9 cellular contexts compared by ENCODE assay signal in the genomic region with DNA sequence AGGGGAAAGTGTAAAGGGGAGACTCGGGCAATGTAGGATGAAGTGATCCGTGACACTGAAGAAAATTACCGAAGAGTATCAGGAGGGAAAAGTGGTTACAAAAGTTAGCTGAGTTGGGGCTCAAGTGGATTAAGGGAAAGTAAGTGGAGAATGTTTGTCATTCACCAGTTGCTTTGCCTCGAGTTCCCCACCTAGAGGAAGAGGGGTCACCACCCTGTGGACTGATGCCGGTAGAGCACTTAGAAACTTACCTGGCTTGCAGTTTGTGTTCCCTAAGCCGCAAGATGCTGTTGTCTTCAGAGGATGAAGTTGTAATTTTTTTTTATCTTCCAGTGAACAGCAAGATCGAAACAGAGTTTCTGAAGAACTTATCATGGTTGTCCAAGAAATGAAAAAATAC. TPM values are rescaled to one million over a fixed set of nuclear protein-coding genes. Genes with fewer than 3 reads are reported as not detected.
A peak's percentile ranks its signal among the peaks of the same experiment; 100 is the strongest.
DNase-seq lines count a peak whose midpoint lies in the region; ATAC-seq and TF ChIP-seq lines count a peak whose summit lies in the region.
"Had no signal": no experiment of that assay in that cellular context is flagged by ENCODE, and none has a peak within 500 bp of the region (broad histone marks: within the 10 kb centered on the region; RNA-seq: fewer than 3 reads in every experiment).

No MANE protein-coding gene starts in this region.

- H3K36me3 ChIP-seq in SK-N-SH (replicated peaks in 1 of 2; ENCODE audit: control insufficient read depth in 1 of 2, insufficient read depth in 2 of 2, low read length in 1 of 2) (peaks cover 41 to 56% of the 10 kb centered on the region in 2 experiments), iPS-18a (ENCODE audit: control insufficient read depth, low read depth, low read length) (peaks cover 17% of the 10 kb centered on the region), smooth muscle cell (ENCODE audit: low read depth) (peaks cover 4% of the 10 kb centered on the region)

- no peaks in the 10 kb centered on the region; the same call in 1 of the 2 replicates for H3K9me3 ChIP-seq in SK-N-SH
- no peaks in the 10 kb centered on the region for H3K9me3 ChIP-seq in T-helper 17 cell (ENCODE audit: control insufficient read depth, low read length, poor library complexity, severe bottlenecking)
- peaks cover 9% of the 10 kb centered on the region for H3K9me3 ChIP-seq in iPS-18a (ENCODE audit: control insufficient read depth, low read depth, low read length)
- H3K9me3 ChIP-seq in smooth muscle cell (replicated peaks; ENCODE audit: low read depth), result no peaks in the 10 kb centered on the region

- H3K27ac ChIP-seq in SK-N-SH (ENCODE audit: low read depth in 2 of 2, low read length in 1 of 2), result no peak overlapping the region
- H3K27ac ChIP-seq in iPS-18a (ENCODE audit: low read length), result no peak overlapping the region
- no peak overlapping the region for H3K27ac ChIP-seq in smooth muscle cell (ENCODE audit: low read depth)

- TF ChIP-seq EP300 in SK-N-SH (IDR thresholded peaks at IDR 0.05; ENCODE audit: borderline replicate concordance in 1 of 2, low read depth in 1 of 2, low read length in 1 of 2), result no peak

- no peaks in the 10 kb centered on the region for H3K9me2 ChIP-seq in SK-N-SH

- H3K4me1 Mint-ChIP-seq in T-helper 17 cell, result peaks cover 34% of the 10 kb centered on the region

- no peaks in the 10 kb centered on the region for H3K27me3 Mint-ChIP-seq in T-helper 17 cell

- H4K20me1 ChIP-seq in SK-N-SH (ENCODE audit: insufficient read depth) (no peaks in the 10 kb centered on the region), smooth muscle cell (ENCODE audit: low read depth) (no peaks in the 10 kb centered on the region)

- ATAC-seq in SK-N-SH treated with all-trans-retinoic acid at 6 μM for 48 hours, result no peak
- no peak for ATAC-seq in T-helper 17 cell
- no peak for ATAC-seq in HG03139 (IDR thresholded peaks at IDR 0.05; ENCODE audit: unreplicated experiment)
- ATAC-seq in HG02759 (IDR thresholded peaks at IDR 0.05; ENCODE audit: unreplicated experiment), result no peak

- H3K27ac Mint-ChIP-seq in T-helper 17 cell, result peak overlapping the region; percentile 16

- peaks cover 9% of the 10 kb centered on the region for H3K36me3 Mint-ChIP-seq in T-helper 17 cell (ENCODE audit: low read depth)

- DNase-seq in SK-N-SH (no peak), T-helper 17 cell (no peak), smooth muscle cell (lab: John Stamatoyannopoulos, UW; ENCODE audit: unreplicated experiment) (no peak), NCI-H446 (lab: John Stamatoyannopoulos, UW) (no peak)
- DNase-seq: MM.1S had no signal

- CTCF ChIA-PET in SK-N-SH (lab: Yijun Ruan, JAX), result interaction anchor here (0.7 to 11.8 kb wide), 3 partner anchors 32 to 121 kb away, joined by 3 to 54 read pairs (median 5); no protein-coding TSS in a partner anchor

- TF ChIP-seq CTCF in SK-N-SH (IDR thresholded peaks at IDR 0.05) (no peak), smooth muscle cell (IDR thresholded peaks at IDR 0.05; ENCODE audit: borderline replicate concordance, insufficient read depth, poor library complexity, severe bottlenecking) (no peak)

- H3K79me2 ChIP-seq in SK-N-SH (ENCODE audit: insufficient read depth) (0 out of 2 replicates have a peak, but pooled peaks cover 9% of the 10 kb centered on the region), smooth muscle cell (ENCODE audit: low read depth) (no peaks in the 10 kb centered on the region)

- WGBS in SK-N-SH (ENCODE audit: low lambda C conversion rate), result 95% methylated on average over 7 of the region's 7 CpGs
- 90% methylated on average over 7 of the region's 7 CpGs for WGBS in smooth muscle cell (ENCODE audit: low lambda C conversion rate)

- peak overlapping the region; percentile 41 to 58; a peak in 2 of 4 replicates for H3K4me3 ChIP-seq in SK-N-SH (ENCODE audit: low read depth in 2 of 2, low read length in 1 of 2)
- H3K4me3 ChIP-seq in iPS-18a (ENCODE audit: low read length), result peak overlapping the region; percentile 21
- H3K4me3 ChIP-seq in smooth muscle cell, result no peak overlapping the region

- H3F3A ChIP-seq in SK-N-SH (replicated peaks; ENCODE audit: insufficient read depth) (peaks cover 3% of the 10 kb centered on the region), smooth muscle cell (ENCODE audit: low read depth) (peaks cover 13% of the 10 kb centered on the region)

- peak overlapping the region; percentile 82 for H3K4me2 ChIP-seq in SK-N-SH
- peak overlapping the region; percentile 82 for H3K4me2 ChIP-seq in smooth muscle cell

- POLR2A ChIA-PET in SK-N-SH (lab: Yijun Ruan, JAX), result no interaction called here

- peaks cover 0 to 6% of the 10 kb centered on the region in 2 experiments; a peak in 1 of 4 replicates for H3K4me1 ChIP-seq in SK-N-SH (ENCODE audit: control insufficient read depth in 1 of 2, insufficient read depth in 2 of 2, low read depth in 1 of 2, low read length in 1 of 2)
- no peaks in the 10 kb centered on the region for H3K4me1 ChIP-seq in iPS-18a (ENCODE audit: control insufficient read depth, low read depth, low read length)
- H3K4me1 ChIP-seq in smooth muscle cell (ENCODE audit: low read depth), result no peaks in the 10 kb centered on the region

- TF ChIP-seq RAD21 in SK-N-SH (IDR thresholded peaks at IDR 0.05; ENCODE audit: low read length), result no peak

- no peaks in the 10 kb centered on the region for H3K27me3 ChIP-seq in SK-N-SH (ENCODE audit: insufficient read depth)
- H3K27me3 ChIP-seq in iPS-18a (ENCODE audit: control insufficient read depth, insufficient read depth, low read length), result peaks cover 11% of the 10 kb centered on the region
- H3K27me3 ChIP-seq in smooth muscle cell (ENCODE audit: low read depth), result no peaks in the 10 kb centered on the region

- H3K4me3 Mint-ChIP-seq in T-helper 17 cell, result peak overlapping the region; percentile 78

- H3K9ac ChIP-seq in SK-N-SH (peak overlapping the region; percentile 79; the same call in 1 of the 2 replicates), iPS-18a (ENCODE audit: low read length) (no peak overlapping the region), smooth muscle cell (ENCODE audit: low read depth) (no peak overlapping the region)

- H2AFZ ChIP-seq in SK-N-SH (ENCODE audit: low read depth), result no peak overlapping the region
- H2AFZ ChIP-seq in smooth muscle cell (ENCODE audit: low read depth), result no peak overlapping the region

TF ChIP-seq in SK-N-SH treated with all-trans-retinoic acid at 6 μM for 48 hours, 23 proteins besides CTCF, POLR2A, EP300 and RAD21 (continues in another document):
- TF ChIP-seq, protein P1, sequence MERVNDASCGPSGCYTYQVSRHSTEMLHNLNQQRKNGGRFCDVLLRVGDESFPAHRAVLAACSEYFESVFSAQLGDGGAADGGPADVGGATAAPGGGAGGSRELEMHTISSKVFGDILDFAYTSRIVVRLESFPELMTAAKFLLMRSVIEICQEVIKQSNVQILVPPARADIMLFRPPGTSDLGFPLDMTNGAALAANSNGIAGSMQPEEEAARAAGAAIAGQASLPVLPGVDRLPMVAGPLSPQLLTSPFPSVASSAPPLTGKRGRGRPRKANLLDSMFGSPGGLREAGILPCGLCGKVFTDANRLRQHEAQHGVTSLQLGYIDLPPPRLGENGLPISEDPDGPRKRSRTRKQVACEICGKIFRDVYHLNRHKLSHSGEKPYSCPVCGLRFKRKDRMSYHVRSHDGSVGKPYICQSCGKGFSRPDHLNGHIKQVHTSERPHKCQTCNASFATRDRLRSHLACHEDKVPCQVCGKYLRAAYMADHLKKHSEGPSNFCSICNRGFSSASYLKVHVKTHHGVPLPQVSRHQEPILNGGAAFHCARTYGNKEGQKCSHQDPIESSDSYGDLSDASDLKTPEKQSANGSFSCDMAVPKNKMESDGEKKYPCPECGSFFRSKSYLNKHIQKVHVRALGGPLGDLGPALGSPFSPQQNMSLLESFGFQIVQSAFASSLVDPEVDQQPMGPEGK (CRISPR knock-in tag; IDR thresholded peaks at IDR 0.05; ENCODE audit: borderline replicate concordance), result no peak
- no peak for TF ChIP-seq ZNF8 (CRISPR knock-in tag; IDR thresholded peaks at IDR 0.05)
- TF ChIP-seq GLIS3 (CRISPR knock-in tag; IDR thresholded peaks at IDR 0.05), result no peak
- TF ChIP-seq TSHZ2 (CRISPR knock-in tag; IDR thresholded peaks at IDR 0.05), result no peak
- no peak for TF ChIP-seq ESRRG (CRISPR knock-in tag; IDR thresholded peaks at IDR 0.05)
- TF ChIP-seq ZNF565 (CRISPR knock-in tag; conservative IDR thresholded peaks at IDR 0.05; ENCODE audit: low read depth), result no peak
- TF ChIP-seq ZC3H10 (CRISPR knock-in tag; IDR thresholded peaks at IDR 0.05), result no peak
- TF ChIP-seq PPARA (CRISPR knock-in tag; IDR thresholded peaks at IDR 0.05; ENCODE audit: borderline replicate concordance), result no peak

RNA-seq across cellular contexts. Expression of gene PER3, which starts 1.0 kb away (rescaled TPM):
- polyA plus RNA-seq in SK-N-SH (2012; rRNA removed) (6.0 and 7.3 TPM in 2 replicates), smooth muscle cell (5.9 and 8.7 TPM in 2 replicates)
- polyA plus RNA-seq in SK-N-SH (2012; cell fraction: cytosol; rRNA removed), result 4.2 and 5.0 TPM in 2 replicates
- 12.1 and 14.3 TPM in 2 replicates for polyA plus RNA-seq in SK-N-SH (2012; cell fraction: nucleus; rRNA removed)
- total RNA-seq in T-helper 17 cell (10 to 100 TPM; 17.1 to 21.2 TPM), smooth muscle cell (13.2 and 15.5 TPM in 2 replicates)

RNA-seq across cellular contexts. Expression of gene VAMP3, which starts 14.0 kb away (rescaled TPM):
- polyA plus RNA-seq in SK-N-SH (2012; rRNA removed) (96.4 and 114 TPM in 2 replicates), smooth muscle cell (93.0 and 97.4 TPM in 2 replicates)
- 141 and 168 TPM in 2 replicates for polyA plus RNA-seq in SK-N-SH (2012; cell fraction: cytosol; rRNA removed)
- polyA plus RNA-seq in SK-N-SH (2012; cell fraction: nucleus; rRNA removed), result 41.4 and 66.9 TPM in 2 replicates
- total RNA-seq in T-helper 17 cell (10 to 100 TPM; 59.3 to 75.1 TPM), smooth muscle cell (141 and 146 TPM in 2 replicates)
